Comparison of ENCODE assay signal across 10 cellular contexts in genomic region chr17:82215972-82216300, GRCh38. TPM values are rescaled to one million over a fixed set of nuclear protein-coding genes. Genes with fewer than 3 reads are reported as not detected.
DNase-seq lines count a peak whose midpoint lies in the region; ATAC-seq and TF ChIP-seq lines count a peak whose summit lies in the region.
"Had no signal": no experiment of that assay in that cellular context is flagged by ENCODE, and none has a peak within 500 bp of the region (broad histone marks: within the 10 kb centered on the region; RNA-seq: fewer than 3 reads in every experiment).

No MANE protein-coding gene starts in this region.

- H3K4me3 Mint-ChIP-seq in IgD-negative memory B cell (peak overlapping the region; percentile 34 to 93 (median 57)), neural crest cell (peak overlapping the region; percentile 75)

- H3K79me2 ChIP-seq in ACC112 (ENCODE audit: control insufficient read depth, insufficient read depth, low read length, unreplicated experiment), result peaks cover 31% of the 10 kb centered on the region
- no peaks in the 10 kb centered on the region for H3K79me2 ChIP-seq in OCI-LY7 (ENCODE audit: insufficient read depth, low read depth, low read length)

- H3K9me3 ChIP-seq in OCI-LY7 (ENCODE audit: low read length), result no peaks in the 10 kb centered on the region

- CTCF ChIA-PET in OCI-LY7 (lab: Charles Lee; ENCODE audit: unreplicated experiment), result no interaction called here

- no TSS peak for BruUV-seq in OCI-LY7 (replicated peaks; lab: Mats Ljungman, UMichigan)

- H3K4me2 ChIP-seq in OCI-LY7 (ENCODE audit: low read length), result no peak overlapping the region

- peaks cover 58% of the 10 kb centered on the region for H3K4me1 ChIP-seq in ACC112 (ENCODE audit: control insufficient read depth, insufficient read depth, low read length, unreplicated experiment)
- peaks cover 13% of the 10 kb centered on the region for H3K4me1 ChIP-seq in OCI-LY7 (ENCODE audit: insufficient read depth, low read length, poor library complexity, severe bottlenecking)

- POLR2A ChIA-PET in OCI-LY7 (lab: Charles Lee), result no interaction called here

- H3K27ac ChIP-seq in ACC112 (ENCODE audit: low read depth, low read length) (peak overlapping the region; percentile 96), coronary artery (peak overlapping the region; percentile 70 to 88), OCI-LY7 (ENCODE audit: low read depth, low read length, poor library complexity, severe bottlenecking) (no peak overlapping the region)

- H3K9me2 ChIP-seq in OCI-LY7 (ENCODE audit: insufficient read depth, low read length), result no peaks in the 10 kb centered on the region

- no peak overlapping the region for H3K4me3 ChIP-seq in ACC112 (ENCODE audit: low read depth, low read length)
- no peak overlapping the region for H3K4me3 ChIP-seq in coronary artery
- H3K4me3 ChIP-seq in OCI-LY7 (ENCODE audit: low read depth, low read length, poor library complexity, severe bottlenecking), result no peak overlapping the region

- H3K27me3 Mint-ChIP-seq in IgD-negative memory B cell (no peaks in the 10 kb centered on the region), neural crest cell (ENCODE audit: low read depth) (no peaks in the 10 kb centered on the region)

- H2AFZ ChIP-seq in ACC112 (ENCODE audit: low read length, unreplicated experiment) (no peak overlapping the region), OCI-LY7 (ENCODE audit: low read length) (no peak overlapping the region)

- H3K4me1 Mint-ChIP-seq in IgD-negative memory B cell (peaks cover 0 to 23% (median 21%) of the 10 kb centered on the region in 3 donors), neural crest cell (peaks cover 11% of the 10 kb centered on the region)

- no peaks in the 10 kb centered on the region for H3K36me3 ChIP-seq in ACC112 (ENCODE audit: insufficient read depth, low read length)
- H3K36me3 ChIP-seq in OCI-LY7 (ENCODE audit: insufficient read depth, low read length), result no peaks in the 10 kb centered on the region

- intact Hi-C loops in OCI-LY7 (cut with micrococcal nuclease; ENCODE audit: unreplicated experiment), result no loop called here

- H3K9me3 Mint-ChIP-seq in IgD-negative memory B cell (no peaks in the 10 kb centered on the region), neural crest cell (no peaks in the 10 kb centered on the region)

- H3K36me3 Mint-ChIP-seq in IgD-negative memory B cell (no peaks in the 10 kb centered on the region), neural crest cell (ENCODE audit: low read depth) (no peaks in the 10 kb centered on the region)

- TF ChIP-seq CTCF in coronary artery (IDR thresholded peaks at IDR 0.05), result no peak
- no peak for TF ChIP-seq CTCF in neural crest cell (conservative IDR thresholded peaks at IDR 0.05)
- no peak for TF ChIP-seq CTCF in OCI-LY7 (conservative IDR thresholded peaks at IDR 0.05; ENCODE audit: low read length)

- DNase-seq in coronary artery (ENCODE audit: low spot score) (no peak), neural crest cell (ENCODE audit: low read depth, low spot score) (no peak), H4 (ENCODE audit: low spot score) (no peak), NCI-H510A treated with DMSO at 0.1 percent for 48 hours (lab: John Stamatoyannopoulos, UW) (no peak), OCI-LY7 (ENCODE audit: low spot score) (no peak)
- DNase-seq: activated CD4-positive, alpha-beta T cell treated with anti-CD3 and anti-CD28 coated beads, Interleukin-2, amount 50 U/mL, for 4 hours; NCI-H1092 treated with DMSO at 0.1 percent for 48 hours had no signal

- H4K20me1 ChIP-seq in OCI-LY7 (ENCODE audit: insufficient read depth, low read length), result no peaks in the 10 kb centered on the region

- H3K27me3 ChIP-seq in ACC112 (ENCODE audit: insufficient read depth, low read length), result no peaks in the 10 kb centered on the region

- ATAC-seq in GM21723 (IDR thresholded peaks at IDR 0.05; ENCODE audit: unreplicated experiment), result no peak

- H3K27ac Mint-ChIP-seq in IgD-negative memory B cell, result peak overlapping the region; percentile 89 to 93 (median 91)
- H3K27ac Mint-ChIP-seq in neural crest cell (ENCODE audit: unreplicated experiment), result no peak overlapping the region

RNA-seq across cellular contexts. Expression of gene CCDC57, which starts 3.3 kb away (rescaled TPM):
- 34.1 TPM for polyA plus RNA-seq in IgD-negative memory B cell
- total RNA-seq in neural crest cell, result 47.5 and 50.3 TPM in 2 replicates
- total RNA-seq in H4 (2014; rRNA removed; shearing (Covaris generic)), result 1.8 and 4.7 TPM in 2 replicates
- 30.7 and 34.5 TPM in 2 replicates for total RNA-seq in OCI-LY7 (2014; rRNA removed; shearing (Covaris generic))
- total RNA-seq in OCI-LY7 (2022), result 56.1 and 58.7 TPM in 2 replicates

RNA-seq across cellular contexts. Expression of gene SLC16A3, which starts 12.9 kb away (rescaled TPM):
- 3.7 TPM for polyA plus RNA-seq in IgD-negative memory B cell
- 1.5 and 8.6 TPM in 2 replicates for total RNA-seq in neural crest cell
- total RNA-seq in H4 (2014; rRNA removed; shearing (Covaris generic)), result 22.2 and 30.0 TPM in 2 replicates
- 10.1 and 21.6 TPM in 2 replicates for total RNA-seq in OCI-LY7 (2014; rRNA removed; shearing (Covaris generic))
- total RNA-seq in OCI-LY7 (2022), result 28.3 and 55.0 TPM in 2 replicates

RNA-seq across cellular contexts. Expression of gene CSNK1D, which starts 57.6 kb away (rescaled TPM):
- polyA plus RNA-seq in IgD-negative memory B cell, result 78.3 TPM
- total RNA-seq in neural crest cell (163 and 165 TPM in 2 replicates), OCI-LY7 (2022) (170 and 181 TPM in 2 replicates)
- 30.3 and 33.9 TPM in 2 replicates for total RNA-seq in H4 (2014; rRNA removed; shearing (Covaris generic))
- 39.7 and 53.0 TPM in 2 replicates for total RNA-seq in OCI-LY7 (2014; rRNA removed; shearing (Covaris generic))
